14 cellular contexts compared by ENCODE assay signal in the genomic region with DNA sequence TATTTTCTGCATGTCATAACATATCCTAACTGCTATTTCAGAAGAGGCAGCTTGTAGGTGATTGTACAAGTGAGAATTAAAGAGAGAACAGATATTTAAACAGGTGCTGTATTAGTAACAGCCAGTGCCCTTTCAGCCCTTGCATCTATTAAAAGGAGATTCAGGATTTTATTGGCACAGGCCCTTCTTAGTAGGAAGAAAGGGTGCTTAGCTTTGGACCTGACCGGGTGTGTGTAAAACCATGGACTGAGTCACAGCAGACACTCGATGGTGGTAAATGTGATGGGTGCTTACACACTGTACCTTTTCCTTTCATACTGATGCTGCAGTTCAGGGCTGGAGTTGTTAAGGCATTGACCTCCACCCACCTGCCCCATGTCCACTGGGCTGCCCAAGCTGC. TPM values are rescaled to one million over a fixed set of nuclear protein-coding genes. Genes with fewer than 3 reads are reported as not detected.
DNase-seq lines count a peak whose midpoint lies in the region; ATAC-seq, FAIRE-seq and TF ChIP-seq lines count a peak whose summit lies in the region.
"Had no signal": no experiment of that assay in that cellular context is flagged by ENCODE, and none has a peak within 500 bp of the region (broad histone marks: within the 10 kb centered on the region; RNA-seq: fewer than 3 reads in every experiment).

No MANE protein-coding gene starts in this region.

- no peak overlapping the region for H2AFZ ChIP-seq in ACC112 (ENCODE audit: low read length, unreplicated experiment)

- no peak for FAIRE-seq in HTR-8/SVneo (lab: Jason Lieb, UNC)

- no peak for TF ChIP-seq POLR2A in gastrocnemius medialis (IDR thresholded peaks at IDR 0.05)

- H3K27ac Mint-ChIP-seq in activated T-cell treated with anti-CD3 and anti-CD28 coated beads, Interleukin-2, amount 50 U/mL, for 24 hours, result no peak overlapping the region
- H3K27ac Mint-ChIP-seq: dendritic cell treated with granulocyte-macrophage colony-stimulating factor and Interleukin-4, amounts not matched to agents 40 ng/mL and 50 ng/mL, for 4 days had no signal

- H3K27me3 ChIP-seq in ACC112 (ENCODE audit: insufficient read depth, low read length), result no peaks in the 10 kb centered on the region
- no peaks in the 10 kb centered on the region for H3K27me3 ChIP-seq in RWPE2 (ENCODE audit: insufficient read depth, poor library complexity, severe bottlenecking)
- no peaks in the 10 kb centered on the region for H3K27me3 ChIP-seq in foreskin keratinocyte
- H3K27me3 ChIP-seq in gastrocnemius medialis, result no peaks in the 10 kb centered on the region
- H3K27me3 ChIP-seq: upper lobe of left lung had no signal

- H3K9me3 Mint-ChIP-seq in activated T-cell treated with anti-CD3 and anti-CD28 coated beads, Interleukin-2, amount 50 U/mL, for 24 hours, result peaks cover 2% of the 10 kb centered on the region
- H3K9me3 Mint-ChIP-seq: activated naive CD4-positive, alpha-beta T cell treated with anti-CD3 and anti-CD28 coated beads, Interleukin-2, amount 50 U/mL, for 24 hours; dendritic cell treated with granulocyte-macrophage colony-stimulating factor and Interleukin-4, amounts not matched to agents 40 ng/mL and 50 ng/mL, for 4 days had no signal

- peak; percentile 53 for ATAC-seq in RWPE2 (ENCODE audit: low read depth)
- peak; percentile 16 for ATAC-seq in foreskin keratinocyte
- no peak for ATAC-seq in gastrocnemius medialis

- H3K9me3 ChIP-seq in RWPE2 (ENCODE audit: severe bottlenecking), result no peaks in the 10 kb centered on the region
- H3K9me3 ChIP-seq in gastrocnemius medialis, result no peaks in the 10 kb centered on the region
- H3K9me3 ChIP-seq: upper lobe of left lung had no signal

- intact Hi-C loops in posterior vena cava (cut with DNase I), result loop anchor here in 1 of 2 donors (10.0 kb wide), 1 partner anchor 114 kb away; no protein-coding TSS in a partner anchor
- intact Hi-C loops in gastrocnemius medialis (cut with DNase I; ENCODE audit: low total_unique reads), result no loop called here

- peaks cover 61% of the 10 kb centered on the region for H3K4me1 Mint-ChIP-seq in activated T-cell treated with anti-CD3 and anti-CD28 coated beads, Interleukin-2, amount 50 U/mL, for 24 hours (ENCODE audit: low read depth)

- H3K4me3 Mint-ChIP-seq in activated T-cell treated with anti-CD3 and anti-CD28 coated beads, Interleukin-2, amount 50 U/mL, for 24 hours, result no peak overlapping the region
- H3K4me3 Mint-ChIP-seq: activated naive CD4-positive, alpha-beta T cell treated with anti-CD3 and anti-CD28 coated beads, Interleukin-2, amount 50 U/mL, for 24 hours; dendritic cell treated with granulocyte-macrophage colony-stimulating factor and Interleukin-4, amounts not matched to agents 40 ng/mL and 50 ng/mL, for 4 days; mesothelial cell of epicardium had no signal

- H3K4me1 ChIP-seq in ACC112 (ENCODE audit: control insufficient read depth, insufficient read depth, low read length, unreplicated experiment) (peaks cover 49% of the 10 kb centered on the region), RWPE2 (ENCODE audit: insufficient read depth, poor library complexity, severe bottlenecking) (peaks cover 27% of the 10 kb centered on the region), foreskin keratinocyte (no peaks in the 10 kb centered on the region), gastrocnemius medialis (no peaks in the 10 kb centered on the region)

- no peaks in the 10 kb centered on the region for H3K79me2 ChIP-seq in ACC112 (ENCODE audit: control insufficient read depth, insufficient read depth, low read length, unreplicated experiment)

- H3K4me3 ChIP-seq in ACC112 (ENCODE audit: low read depth, low read length), result no peak overlapping the region
- H3K4me3 ChIP-seq in RWPE2 (ENCODE audit: severe bottlenecking), result no peak overlapping the region
- H3K4me3 ChIP-seq in gastrocnemius medialis, result no peak overlapping the region
- H3K4me3 ChIP-seq: upper lobe of left lung had no signal

- in situ Hi-C loops in gastrocnemius medialis (cut with MboI; ENCODE audit: low sequenced_read_pairs in 4 of 4), result no loop called here

- H3K36me3 ChIP-seq in ACC112 (ENCODE audit: insufficient read depth, low read length) (no peaks in the 10 kb centered on the region), RWPE2 (ENCODE audit: low read depth) (peaks cover 29% of the 10 kb centered on the region), gastrocnemius medialis (no peaks in the 10 kb centered on the region)
- H3K36me3 ChIP-seq: upper lobe of left lung had no signal

- DNase-seq in NCI-H1417 (lab: John Stamatoyannopoulos, UW) (peak in 2 of 3 experiments; percentile 22 to 70), RWPE2 (ENCODE audit: low spot score) (no peak), foreskin keratinocyte (peak in 1 of 2 donors; percentile 29), posterior vena cava (ENCODE audit: low spot score) (no peak), HTR-8/SVneo (ENCODE audit: insufficient read length, low spot score) (no peak), gastrocnemius medialis (no peak)
- no peak for DNase-seq in activated T-cell treated with anti-CD3 and anti-CD28 coated beads, Interleukin-2, amount 50 U/mL, for 24 hours
- DNase-seq: NCI-H82, SIG-M5, upper lobe of left lung had no signal

- H3K36me3 Mint-ChIP-seq in activated T-cell treated with anti-CD3 and anti-CD28 coated beads, Interleukin-2, amount 50 U/mL, for 24 hours (ENCODE audit: low read depth), result peaks cover 8% of the 10 kb centered on the region

- TF ChIP-seq CTCF in RWPE2 (IDR thresholded peaks at IDR 0.05; ENCODE audit: poor library complexity, severe bottlenecking) (no peak), foreskin keratinocyte (conservative IDR thresholded peaks at IDR 0.05) (no peak), gastrocnemius medialis (IDR thresholded peaks at IDR 0.05 in 4 of 5, conservative IDR thresholded peaks at IDR 0.05 in 1 of 5) (no peak)

- peak overlapping the region; percentile 99 for H3K27ac ChIP-seq in ACC112 (ENCODE audit: low read depth, low read length)
- H3K27ac ChIP-seq in RWPE2 (ENCODE audit: poor library complexity, severe bottlenecking), result peak overlapping the region; percentile 75
- no peak overlapping the region for H3K27ac ChIP-seq in foreskin keratinocyte
- H3K27ac ChIP-seq in gastrocnemius medialis, result no peak overlapping the region
- H3K27ac ChIP-seq: upper lobe of left lung had no signal

- H3K27me3 Mint-ChIP-seq in activated T-cell treated with anti-CD3 and anti-CD28 coated beads, Interleukin-2, amount 50 U/mL, for 24 hours, result no peaks in the 10 kb centered on the region
- H3K27me3 Mint-ChIP-seq: activated naive CD4-positive, alpha-beta T cell treated with anti-CD3 and anti-CD28 coated beads, Interleukin-2, amount 50 U/mL, for 24 hours had no signal

RNA-seq across cellular contexts. Expression of gene CD101, which starts 12.7 kb away (rescaled TPM):
- 0.44 and 2.0 TPM in 2 replicates for total RNA-seq in foreskin keratinocyte
- polyA plus RNA-seq in foreskin keratinocyte, result 0.79 and 1.3 TPM in 2 replicates
- total RNA-seq in posterior vena cava, result 1 to 10 TPM; 2.1 to 2.6 TPM
- total RNA-seq in gastrocnemius medialis, result under 1 TPM in 1 of 4 donors, not detected in 3; 0.10 TPM

Comparison
In these comparisons a context has a peak if more than half of its experiments do, and no peak if none do; other contexts are left out.
1. H3K27ac ChIP-seq: peak in ACC112 (single experiment) and RWPE2 (single experiment); none in foreskin keratinocyte (single experiment) and gastrocnemius medialis (0 of 4).
2. DNase-seq: peak in NCI-H1417 (2 of 3); none in RWPE2 (single experiment), activated T-cell treated with anti-CD3 and anti-CD28 coated beads, Interleukin-2, amount 50 U/mL, for 24 hours (single experiment), posterior vena cava (single experiment), HTR-8/SVneo (single experiment) and gastrocnemius medialis (0 of 2).
3. ATAC-seq: peak in RWPE2 (single experiment) and foreskin keratinocyte (single experiment); none in gastrocnemius medialis (0 of 2).